In the genomic region with DNA sequence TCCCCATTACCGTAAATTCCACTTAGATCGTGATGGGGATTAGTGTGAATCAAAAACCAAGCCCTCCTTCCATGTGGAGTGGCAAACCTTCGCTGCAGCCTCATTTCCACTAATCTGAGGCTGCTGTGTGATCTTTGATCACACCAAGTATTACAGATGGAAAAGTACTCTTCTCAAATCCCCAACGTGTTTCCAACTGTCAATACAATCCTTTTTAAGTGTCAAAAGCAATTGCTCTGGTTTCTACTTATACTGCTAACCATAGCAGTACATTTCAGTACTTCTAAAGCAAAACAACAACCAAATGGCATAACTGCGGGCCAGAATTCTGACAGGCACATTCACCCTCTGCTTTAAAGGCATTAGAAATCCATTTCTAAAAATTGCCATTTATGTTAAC, we compare ENCODE assay signal across 4 cellular contexts.
"Had no signal": no experiment of that assay in that cellular context is flagged by ENCODE, and none has a peak within 500 bp of the region (broad histone marks: within the 10 kb centered on the region; RNA-seq: fewer than 3 reads in every experiment).

No MANE protein-coding gene starts in this region.

- H3K4me3 ChIP-seq: GM23338 had no signal

- H3K4me3 Mint-ChIP-seq: GM23338, H9 had no signal

- H3K27ac Mint-ChIP-seq: GM23338, H9 had no signal

- DNase-seq: H9, HCEC 1CT, IMR-90 had no signal

- H3K9me3 Mint-ChIP-seq: GM23338, H9 had no signal
